In the genomic region with DNA sequence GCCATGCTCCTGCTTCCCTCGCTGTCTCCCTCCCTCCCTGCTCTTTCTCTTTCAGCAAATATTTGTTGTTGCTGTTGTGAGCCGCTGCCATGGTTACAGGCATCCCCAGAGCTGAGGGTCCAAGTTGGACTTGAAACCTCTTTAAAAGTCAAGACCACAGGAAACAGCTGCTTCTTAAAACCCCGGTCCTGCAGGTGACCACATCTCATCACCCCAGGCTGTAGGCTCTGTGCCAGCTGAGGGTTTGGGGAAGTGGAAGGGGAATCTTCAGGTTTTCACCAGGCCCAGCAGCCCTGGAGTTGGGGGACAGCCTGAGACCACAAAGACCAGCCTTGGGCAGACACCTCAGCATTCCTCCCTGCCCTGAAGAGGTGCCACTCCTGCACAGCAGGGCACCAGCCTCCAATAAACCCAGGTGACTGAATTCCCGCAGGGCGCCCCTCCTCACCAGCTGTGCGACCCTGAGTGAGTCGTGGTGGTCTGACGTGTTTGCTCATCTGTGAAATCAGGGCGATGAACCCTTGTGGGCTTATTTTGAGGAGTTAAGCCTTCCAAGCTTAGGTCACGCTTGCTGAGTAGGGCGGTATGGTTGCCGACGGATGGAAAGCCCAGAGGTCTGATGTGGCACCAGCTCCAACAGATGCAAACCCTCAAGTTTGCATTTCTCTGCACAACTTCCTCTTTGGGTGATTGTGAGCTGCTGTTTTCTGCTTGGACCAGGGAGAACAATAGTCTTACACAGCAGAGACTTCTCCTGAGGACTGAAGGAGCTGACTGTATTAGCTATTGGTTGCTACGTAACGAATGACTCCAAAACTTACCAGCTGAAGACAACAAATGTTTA, we compare ENCODE assay signal across 8 cellular contexts. TPM values are rescaled to one million over a fixed set of nuclear protein-coding genes. Genes with fewer than 3 reads are reported as not detected.
DNase-seq lines count a peak whose midpoint lies in the region; ATAC-seq lines count a peak whose summit lies in the region.

No MANE protein-coding gene starts in this region.

- ATAC-seq in HG02870 (IDR thresholded peaks at IDR 0.05; ENCODE audit: unreplicated experiment) (peak; percentile 72), T-helper 17 cell (no peak)

- no peaks in the 10 kb centered on the region for H3K4me1 Mint-ChIP-seq in T-helper 17 cell

- DNase-seq in NCI-H2029 (lab: John Stamatoyannopoulos, UW) (peak; percentile 24), NCI-H2029 treated with DMSO at 0.1 percent for 48 hours (lab: John Stamatoyannopoulos, UW) (no peak), NCI-H1092 treated with DMSO at 0.1 percent for 48 hours (lab: John Stamatoyannopoulos, UW) (peak; percentile 50), pons (ENCODE audit: low spot score) (peak; percentile 26), T-helper 17 cell (no peak), A172 (ENCODE audit: low spot score) (no peak)
- DNase-seq in stimulated activated CD8-positive, alpha-beta memory T cell treated with anti-CD3 and anti-CD28 coated beads, Interleukin-4, amount 100 ng/mL, for 48 hours = no peak

- peaks cover 5% of the 10 kb centered on the region for H3K27me3 Mint-ChIP-seq in T-helper 17 cell

- no peaks in the 10 kb centered on the region for H3K36me3 Mint-ChIP-seq in T-helper 17 cell (ENCODE audit: low read depth)

- H3K27ac Mint-ChIP-seq in T-helper 17 cell = no peak overlapping the region

- no peaks in the 10 kb centered on the region for H3K9me3 ChIP-seq in T-helper 17 cell (ENCODE audit: control insufficient read depth, low read length, poor library complexity, severe bottlenecking)

- H3K4me3 Mint-ChIP-seq in T-helper 17 cell = no peak overlapping the region

RNA-seq across cellular contexts. Expression of a gene that starts 24.8 kb away (rescaled TPM):
- total RNA-seq in T-helper 17 cell = not detected
- 0.07 TPM in 1 of 2 replicates, not detected in the other for total RNA-seq in A172 (2014; rRNA removed; shearing (Covaris generic))

Comparison
In these comparisons a context has a peak if more than half of its experiments do, and no peak if none do; other contexts are left out.
1. DNase-seq: peak in NCI-H2029 (single experiment), NCI-H1092 treated with DMSO at 0.1 percent for 48 hours (single experiment) and pons (single experiment); none in NCI-H2029 treated with DMSO at 0.1 percent for 48 hours (single experiment), T-helper 17 cell (0 of 3), A172 (single experiment) and stimulated activated CD8-positive, alpha-beta memory T cell treated with anti-CD3 and anti-CD28 coated beads, Interleukin-4, amount 100 ng/mL, for 48 hours (single experiment).